ENCODE assay signal across 9 cellular contexts in genomic region chr5:172642511-172642910, GRCh38. TPM values are rescaled to one million over a fixed set of nuclear protein-coding genes. Genes with fewer than 3 reads are reported as not detected.
A peak's percentile ranks its signal among the peaks of the same experiment; 100 is the strongest.
DNase-seq lines count a peak whose midpoint lies in the region; ATAC-seq and TF ChIP-seq lines count a peak whose summit lies in the region.
"Had no signal": no experiment of that assay in that cellular context is flagged by ENCODE, and none has a peak within 500 bp of the region (broad histone marks: within the 10 kb centered on the region; RNA-seq: fewer than 3 reads in every experiment).

No MANE protein-coding gene starts in this region.

- H3K36me3 Mint-ChIP-seq in immature natural killer cell, result no peaks in the 10 kb centered on the region

- peak overlapping the region; percentile 96 for H3K4me3 ChIP-seq in SJSA1
- peak overlapping the region; percentile 76 for H3K4me3 ChIP-seq in smooth muscle cell

- H3K36me3 ChIP-seq in ES-I3 (ENCODE audit: insufficient read depth, low read length), result no peaks in the 10 kb centered on the region
- H3K36me3 ChIP-seq in SJSA1, result peaks cover 32% of the 10 kb centered on the region
- no peaks in the 10 kb centered on the region for H3K36me3 ChIP-seq in smooth muscle cell (ENCODE audit: low read depth)

- no peaks in the 10 kb centered on the region for H3K9me3 Mint-ChIP-seq in immature natural killer cell
- H3K9me3 Mint-ChIP-seq: central memory CD8-positive, alpha-beta T cell had no signal

- H3K79me2 ChIP-seq in smooth muscle cell (ENCODE audit: low read depth), result peaks cover 46% of the 10 kb centered on the region

- H3K27ac Mint-ChIP-seq in immature natural killer cell, result no peak overlapping the region

- peak overlapping the region in 4 of 5 donors; percentile 38 to 66 (median 42) for H3K4me3 Mint-ChIP-seq in immature natural killer cell
- H3K4me3 Mint-ChIP-seq: central memory CD8-positive, alpha-beta T cell had no signal

- H3K27ac ChIP-seq in SJSA1 (no peak overlapping the region), smooth muscle cell (ENCODE audit: low read depth) (peak overlapping the region; percentile 44)

- WGBS in smooth muscle cell (ENCODE audit: low lambda C conversion rate), result 55% methylated on average over 4 of the region's 4 CpGs

- no peak for TF ChIP-seq CTCF in smooth muscle cell (IDR thresholded peaks at IDR 0.05; ENCODE audit: borderline replicate concordance, insufficient read depth, poor library complexity, severe bottlenecking)

- ATAC-seq in GM18861 (IDR thresholded peaks at IDR 0.05; ENCODE audit: unreplicated experiment), result no peak
- ATAC-seq in HG03135 (IDR thresholded peaks at IDR 0.05; ENCODE audit: unreplicated experiment), result no peak

- peaks cover 8 to 13% of the 10 kb centered on the region in 2 donors for H3K4me1 Mint-ChIP-seq in immature natural killer cell

- DNase-seq in SJSA1 (ENCODE audit: low read depth in 1 of 2, low spot score in 2 of 2), result no peak
- DNase-seq in immature natural killer cell, result no peak
- no peak for DNase-seq in smooth muscle cell (lab: John Stamatoyannopoulos, UW; ENCODE audit: unreplicated experiment)
- DNase-seq in NCI-H1417 (lab: John Stamatoyannopoulos, UW), result no peak
- DNase-seq: OCI-M1 had no signal

- H3K27me3 ChIP-seq in SJSA1 (replicated peaks) (no peaks in the 10 kb centered on the region), smooth muscle cell (ENCODE audit: low read depth) (no peaks in the 10 kb centered on the region)

- H3K4me1 ChIP-seq in ES-I3 (ENCODE audit: insufficient read depth, low read length) (peaks cover 31% of the 10 kb centered on the region), SJSA1 (replicated peaks) (peaks cover 31% of the 10 kb centered on the region), smooth muscle cell (ENCODE audit: low read depth) (peaks cover 27% of the 10 kb centered on the region)

- peaks cover 20% of the 10 kb centered on the region for H4K20me1 ChIP-seq in smooth muscle cell (ENCODE audit: low read depth)

- H2AFZ ChIP-seq in smooth muscle cell (ENCODE audit: low read depth), result no peak overlapping the region

- 0 out of 2 replicates have a peak overlapping the region, but pooled peaks have one; percentile 83 for H3K9ac ChIP-seq in ES-I3 (ENCODE audit: low read depth, low read length)
- H3K9ac ChIP-seq in smooth muscle cell (ENCODE audit: low read depth), result no peak overlapping the region

- no peaks in the 10 kb centered on the region for H3K9me3 ChIP-seq in ES-I3 (ENCODE audit: control insufficient read depth, insufficient read depth, low read length)
- peaks cover 4% of the 10 kb centered on the region for H3K9me3 ChIP-seq in SJSA1 (replicated peaks)
- no peaks in the 10 kb centered on the region for H3K9me3 ChIP-seq in smooth muscle cell (replicated peaks; ENCODE audit: low read depth)

- H3K4me2 ChIP-seq in smooth muscle cell, result peak overlapping the region; percentile 94

- H3K27me3 Mint-ChIP-seq in immature natural killer cell (ENCODE audit: low read depth in 3 of 3), result peaks cover 7 to 12% (median 10%) of the 10 kb centered on the region in 3 donors

- H3F3A ChIP-seq in smooth muscle cell (ENCODE audit: low read depth), result peaks cover 18% of the 10 kb centered on the region

RNA-seq across cellular contexts. Expression of gene NEURL1B, which starts 1.4 kb away (rescaled TPM):
- 7.4 and 15.4 TPM in 2 replicates for total RNA-seq in SJSA1 (2014; rRNA removed; shearing (Covaris generic))
- under 1 TPM in 1 of 3 donors, not detected in 2; 0.09 TPM for polyA plus RNA-seq in immature natural killer cell
- 10.0 and 17.7 TPM in 2 replicates for total RNA-seq in smooth muscle cell
- polyA plus RNA-seq in smooth muscle cell, result 3.1 and 3.7 TPM in 2 replicates
